Comparison of ENCODE assay signal across 1 cellular context in genomic region chr4:40613456-40613855, GRCh38.
TF ChIP-seq lines count a peak whose summit lies in the region.

No MANE protein-coding gene starts in this region.

TF ChIP-seq in SK-N-SH, 30 proteins besides CTCF, POLR2A, EP300 and RAD21 (continued from another document):
- TF ChIP-seq USF1 (IDR thresholded peaks at IDR 0.05; ENCODE audit: borderline replicate concordance, low read depth) (no peak), ZBTB33 (IDR thresholded peaks at IDR 0.05; ENCODE audit: borderline replicate concordance, low read depth) (no peak), IRF3 (IDR thresholded peaks at IDR 0.05; ENCODE audit: low read depth, low read length) (no peak), CHD2 (IDR thresholded peaks at IDR 0.05; ENCODE audit: low read length, partially characterized antibody) (no peak)
